19 cellular contexts compared by ENCODE assay signal in the genomic region with DNA sequence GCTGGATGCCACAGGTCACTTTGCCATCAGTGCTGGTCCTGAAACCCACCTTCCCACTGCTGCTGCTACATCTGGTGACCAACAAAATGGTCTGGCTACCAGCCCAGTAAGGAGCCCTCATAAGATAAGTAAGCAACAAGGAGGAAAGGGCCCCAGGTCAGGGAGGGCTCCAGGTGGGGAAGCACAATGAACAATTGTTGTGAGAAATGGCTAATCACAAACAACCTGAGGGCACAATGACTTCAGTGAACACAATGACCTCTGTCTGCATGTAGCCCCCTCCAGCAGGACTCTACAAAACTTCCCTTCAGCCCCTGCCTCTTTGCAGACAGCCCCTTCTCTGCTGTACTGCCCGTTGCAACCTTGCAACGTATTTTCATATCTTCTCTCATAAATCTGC. TPM values are rescaled to one million over a fixed set of nuclear protein-coding genes. Genes with fewer than 3 reads are reported as not detected.
A peak's percentile ranks its signal among the peaks of the same experiment; 100 is the strongest.
DNase-seq lines count a peak whose midpoint lies in the region; ATAC-seq and TF ChIP-seq lines count a peak whose summit lies in the region.
"Had no signal": no experiment of that assay in that cellular context is flagged by ENCODE, and none has a peak within 500 bp of the region (broad histone marks: within the 10 kb centered on the region; RNA-seq: fewer than 3 reads in every experiment).

No MANE protein-coding gene starts in this region.

- no peaks in the 10 kb centered on the region for H3K9me3 Mint-ChIP-seq in natural killer cell treated with Interleukin-12 subunit alpha and Interleukin-12 subunit beta and Interleukin-15 and Interleukin-18, amount 100 ng/mL, for 72 hours
- H3K9me3 Mint-ChIP-seq in natural killer cell: no peaks in the 10 kb centered on the region

- H2BK5ac ChIP-seq in trophoblast cell (ENCODE audit: low read depth, low read length, poor library complexity): peak overlapping the region; percentile 15

- H3K23ac ChIP-seq in trophoblast cell (ENCODE audit: low read length): no peak overlapping the region

- no peaks in the 10 kb centered on the region for H3K4me1 Mint-ChIP-seq in natural killer cell treated with Interleukin-12 subunit alpha and Interleukin-12 subunit beta and Interleukin-15 and Interleukin-18, amount 100 ng/mL, for 72 hours (ENCODE audit: low read depth in 2 of 2)
- no peaks in the 10 kb centered on the region for H3K4me1 Mint-ChIP-seq in natural killer cell

- no peak overlapping the region for H3K4me2 ChIP-seq in trophoblast cell (ENCODE audit: low read length)

- H3K27ac ChIP-seq in lower lobe of right lung (no peak overlapping the region), trophoblast cell (ENCODE audit: low read depth, low read length) (peak overlapping the region; percentile 70)

- peaks cover 19 to 33% of the 10 kb centered on the region in 2 donors for H3K27me3 Mint-ChIP-seq in natural killer cell treated with Interleukin-12 subunit alpha and Interleukin-12 subunit beta and Interleukin-15 and Interleukin-18, amount 100 ng/mL, for 72 hours
- H3K27me3 Mint-ChIP-seq in natural killer cell (ENCODE audit: low read depth in 2 of 2): peaks cover 11 to 25% of the 10 kb centered on the region in 2 donors

- no peak for TF ChIP-seq CTCF in natural killer cell (IDR thresholded peaks at IDR 0.05)
- TF ChIP-seq CTCF in lower lobe of right lung (IDR thresholded peaks at IDR 0.05): no peak

- peak overlapping the region; percentile 93 for H4K91ac ChIP-seq in trophoblast cell (ENCODE audit: low read depth, low read length)

- no peaks in the 10 kb centered on the region for H3K79me2 ChIP-seq in trophoblast cell (ENCODE audit: control insufficient read depth, insufficient read depth, low read length, poor library complexity)

- H3K36me3 Mint-ChIP-seq in natural killer cell treated with Interleukin-12 subunit alpha and Interleukin-12 subunit beta and Interleukin-15 and Interleukin-18, amount 100 ng/mL, for 72 hours: no peaks in the 10 kb centered on the region
- no peaks in the 10 kb centered on the region for H3K36me3 Mint-ChIP-seq in natural killer cell

- H3K36me3 ChIP-seq in lower lobe of right lung (no peaks in the 10 kb centered on the region), trophoblast cell (ENCODE audit: control insufficient read depth in 1 of 2, insufficient read depth in 2 of 2, low read length in 2 of 2) (no peaks in the 10 kb centered on the region)
- H3K36me3 ChIP-seq: MG63 had no signal

- no peak overlapping the region for H3K14ac ChIP-seq in trophoblast cell (ENCODE audit: low read length)

- no peak overlapping the region for H2AK5ac ChIP-seq in trophoblast cell (ENCODE audit: low read length)

- intact Hi-C loops in natural killer cell (cut with micrococcal nuclease) (no loop called here), lower lobe of right lung (cut with DNase I) (no loop called here)

- no peak overlapping the region for H3K4ac ChIP-seq in trophoblast cell (ENCODE audit: low read depth, low read length)

- peak overlapping the region; percentile 43 for H2BK12ac ChIP-seq in trophoblast cell (ENCODE audit: low read length)

- no peak overlapping the region for H3K9ac ChIP-seq in trophoblast cell (ENCODE audit: low read length)

- no peak overlapping the region for H3K4me3 ChIP-seq in lower lobe of right lung
- no peak overlapping the region for H3K4me3 ChIP-seq in trophoblast cell (ENCODE audit: low read depth, low read length)
- H3K4me3 ChIP-seq: GM12878, MG63 had no signal

- H4K8ac ChIP-seq in trophoblast cell (ENCODE audit: low read depth, low read length): no peak overlapping the region

- H4K12ac ChIP-seq in trophoblast cell (ENCODE audit: low read depth, low read length): no peak overlapping the region

- H3K79me1 ChIP-seq in trophoblast cell (ENCODE audit: low read length): peaks cover 14% of the 10 kb centered on the region

- no peak overlapping the region for H3K27ac Mint-ChIP-seq in natural killer cell treated with Interleukin-12 subunit alpha and Interleukin-12 subunit beta and Interleukin-15 and Interleukin-18, amount 100 ng/mL, for 72 hours
- no peak overlapping the region for H3K27ac Mint-ChIP-seq in natural killer cell

- H3K27me3 ChIP-seq in lower lobe of right lung (ENCODE audit: low read depth) (no peaks in the 10 kb centered on the region), trophoblast cell (ENCODE audit: insufficient read depth, low read length) (no peaks in the 10 kb centered on the region)
- H3K27me3 ChIP-seq: MG63 had no signal

- no peaks in the 10 kb centered on the region for H3K9me3 ChIP-seq in lower lobe of right lung
- H3K9me3 ChIP-seq in trophoblast cell (ENCODE audit: insufficient read depth, low read depth, low read length): peaks cover 7% of the 10 kb centered on the region

- H3K4me1 ChIP-seq in lower lobe of right lung: no peaks in the 10 kb centered on the region
- peaks cover 14 to 18% of the 10 kb centered on the region in 2 experiments for H3K4me1 ChIP-seq in trophoblast cell (ENCODE audit: control insufficient read depth in 1 of 2, insufficient read depth in 2 of 2, low read length in 2 of 2)

- no peak overlapping the region for H3K18ac ChIP-seq in trophoblast cell (ENCODE audit: low read length)

- DNase-seq in natural killer cell treated with Interleukin-12 subunit alpha and Interleukin-12 subunit beta and Interleukin-15 and Interleukin-18, amount 100 ng/mL, for 72 hours (ENCODE audit: low spot score): peak; percentile 32
- DNase-seq in natural killer cell (no peak), lower lobe of right lung (peak; percentile 2), trophoblast cell (peak in 1 of 2 donors; percentile 53), T1000 (lab: John Stamatoyannopoulos, UW) (no peak), GM03348 (ENCODE audit: low spot score) (no peak)
- DNase-seq: KG1, MG63, NCI-H1105 treated with DMSO at 0.1 percent for 48 hours, NCI-H146, NCI-H2029, NCI-H446 treated with DMSO at 0.1 percent for 48 hours, NCI-H526 treated with DMSO at 0.1 percent for 48 hours, SHP77 treated with DMSO at 0.1 percent for 48 hours had no signal

- H2AFZ ChIP-seq in trophoblast cell (ENCODE audit: insufficient read depth, low read length, poor library complexity): no peak overlapping the region

- WGBS in trophoblast cell (ENCODE audit: extremely low coverage, insufficient coverage, insufficient read length): no CpG with 5 or more reads among the region's 2 CpGs

- peak overlapping the region; percentile 5 for H2BK120ac ChIP-seq in trophoblast cell (ENCODE audit: insufficient read depth, low read length, poor library complexity)

- no peak for ATAC-seq in natural killer cell treated with Interleukin-12 subunit alpha and Interleukin-12 subunit beta and Interleukin-15 and Interleukin-18, amount 100 ng/mL, for 72 hours
- ATAC-seq in natural killer cell: no peak
- ATAC-seq in lower lobe of right lung: no peak
- ATAC-seq in HG03442 (IDR thresholded peaks at IDR 0.05; ENCODE audit: unreplicated experiment): no peak
- ATAC-seq in HG03095 (IDR thresholded peaks at IDR 0.05; ENCODE audit: unreplicated experiment): no peak
- ATAC-seq: GM12878, HCT116, Panc1 had no signal

- H3K4me3 Mint-ChIP-seq in natural killer cell treated with Interleukin-12 subunit alpha and Interleukin-12 subunit beta and Interleukin-15 and Interleukin-18, amount 100 ng/mL, for 72 hours: no peak overlapping the region
- no peak overlapping the region for H3K4me3 Mint-ChIP-seq in natural killer cell

RNA-seq across cellular contexts. Expression of gene FBLN1, which starts 19.4 kb away (rescaled TPM):
- not detected for total RNA-seq in natural killer cell treated with Interleukin-12 subunit alpha and Interleukin-12 subunit beta and Interleukin-15 and Interleukin-18, amount 100 ng/mL, for 72 hours
- total RNA-seq in natural killer cell (under 1 TPM in 1 of 3 donors, not detected in 2; 0.58 TPM), lower lobe of right lung (307 TPM)
- 1,067 and 1,077 TPM in 2 replicates for polyA plus RNA-seq in trophoblast cell (2013)

Comparison
In these comparisons a context has a peak if more than half of its experiments do, and no peak if none do; other contexts are left out.
1. DNase-seq: peak in natural killer cell treated with Interleukin-12 subunit alpha and Interleukin-12 subunit beta and Interleukin-15 and Interleukin-18, amount 100 ng/mL, for 72 hours (single experiment) and lower lobe of right lung (single experiment); none in natural killer cell (single experiment), T1000 (single experiment) and GM03348 (single experiment).
2. RNA of gene FBLN1, which starts 19.4 kb away (total RNA-seq): 307 TPM in lower lobe of right lung (single experiment); 0.58 TPM in natural killer cell and not detected in natural killer cell treated with Interleukin-12 subunit alpha and Interleukin-12 subunit beta and Interleukin-15 and Interleukin-18, amount 100 ng/mL, for 72 hours; every median in the first group is over 100 times any median in the second.